13 cellular contexts compared by ENCODE assay signal in the genomic region with DNA sequence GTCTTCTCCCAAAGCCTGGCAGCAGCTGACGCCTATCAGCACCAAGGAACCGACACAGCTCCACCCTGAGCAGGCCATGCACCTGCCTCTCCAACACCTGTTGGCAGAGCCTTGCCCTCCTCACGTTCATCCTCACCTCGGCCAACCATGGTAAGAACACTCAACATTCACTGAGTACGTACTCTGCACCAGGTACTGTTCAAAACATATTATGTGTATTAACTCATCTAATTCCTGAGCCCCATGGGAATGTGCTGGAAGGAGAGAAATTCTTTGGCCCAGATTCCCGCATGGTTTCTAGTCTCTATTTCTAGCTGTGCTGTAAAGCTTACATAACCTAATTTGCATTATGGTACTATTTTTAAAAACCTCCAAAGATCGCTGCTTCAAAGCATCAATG.
DNase-seq lines count a peak whose midpoint lies in the region; ATAC-seq and TF ChIP-seq lines count a peak whose summit lies in the region.
"Had no signal": no experiment of that assay in that cellular context is flagged by ENCODE, and none has a peak within 500 bp of the region (broad histone marks: within the 10 kb centered on the region; RNA-seq: fewer than 3 reads in every experiment).

No MANE protein-coding gene starts in this region.

- H3K36me3 Mint-ChIP-seq in neural progenitor cell = peaks cover 14% of the 10 kb centered on the region
- peaks cover 22% of the 10 kb centered on the region for H3K36me3 Mint-ChIP-seq in activated T-helper 17 cell treated with anti-CD3 and anti-CD28 coated beads, Interleukin-2, amount 50 U/mL, for 72 hours (ENCODE audit: low read depth)

- H3K27ac ChIP-seq in heart left ventricle (peak overlapping the region in 3 of 12 donors; percentile 11 to 60 (median 54)), dorsolateral prefrontal cortex (peak overlapping the region in 56 of 59 donors; percentile 6 to 95 (median 81)), neural progenitor cell (peak overlapping the region; percentile 39), osteoblast (ENCODE audit: low read depth, low read length) (no peak overlapping the region)

- intact Hi-C loops in heart left ventricle (cut with DNase I) = loop anchor here in 3 of 10 donors (10.0 kb wide), 2 partner anchors 105 to 225 kb away; no protein-coding TSS in a partner anchor
- intact Hi-C loops in cardiac septum (cut with DNase I) = loop anchor here (10.0 kb wide), 1 partner anchor 225 kb away; no protein-coding TSS in a partner anchor
- intact Hi-C loops in dorsolateral prefrontal cortex (cut with DNase I) = no loop called here

- H4K20me1 ChIP-seq in neural progenitor cell (ENCODE audit: low read depth) (peaks cover 10% of the 10 kb centered on the region), osteoblast (ENCODE audit: insufficient read depth, low read length) (no peaks in the 10 kb centered on the region)

- H3K27me3 Mint-ChIP-seq in neural progenitor cell (ENCODE audit: insufficient read depth, low read depth) = peaks cover 5% of the 10 kb centered on the region
- H3K27me3 Mint-ChIP-seq in activated T-helper 17 cell treated with anti-CD3 and anti-CD28 coated beads, Interleukin-2, amount 50 U/mL, for 72 hours = no peaks in the 10 kb centered on the region
- H3K27me3 Mint-ChIP-seq: CD8-positive, alpha-beta memory T cell; dendritic cell treated with granulocyte-macrophage colony-stimulating factor and Interleukin-4, amounts not matched to agents 40 ng/mL and 50 ng/mL, for 4 days had no signal

- no peak overlapping the region for H3K4me3 Mint-ChIP-seq in neural progenitor cell
- no peak overlapping the region for H3K4me3 Mint-ChIP-seq in activated T-helper 17 cell treated with anti-CD3 and anti-CD28 coated beads, Interleukin-2, amount 50 U/mL, for 72 hours
- H3K4me3 Mint-ChIP-seq: CD8-positive, alpha-beta memory T cell; dendritic cell treated with granulocyte-macrophage colony-stimulating factor and Interleukin-4, amounts not matched to agents 40 ng/mL and 50 ng/mL, for 4 days had no signal

- no peak for TF ChIP-seq CTCF in heart left ventricle (IDR thresholded peaks at IDR 0.05)
- TF ChIP-seq CTCF in dorsolateral prefrontal cortex (IDR thresholded peaks at IDR 0.05 in 54 of 56, conservative IDR thresholded peaks at IDR 0.05 in 2 of 56; ENCODE audit: low read depth in 1 of 56, partially characterized antibody in 56 of 56) = no peak
- TF ChIP-seq CTCF in neural progenitor cell (IDR thresholded peaks at IDR 0.05) = no peak
- TF ChIP-seq CTCF in osteoblast (IDR thresholded peaks at IDR 0.05; ENCODE audit: extremely low read depth, low read depth, low read length) = no peak

- H3K27me3 ChIP-seq in heart left ventricle = no peaks in the 10 kb centered on the region
- no peaks in the 10 kb centered on the region for H3K27me3 ChIP-seq in dorsolateral prefrontal cortex
- H3K27me3 ChIP-seq in neural progenitor cell = no peaks in the 10 kb centered on the region
- H3K27me3 ChIP-seq in osteoblast (ENCODE audit: insufficient read depth, low read length) = peaks cover 16% of the 10 kb centered on the region

- no peak for TF ChIP-seq POLR2A in heart left ventricle (IDR thresholded peaks at IDR 0.05)

- ATAC-seq in heart left ventricle (peak in 3 of 4 donors; percentile 14 to 76 (median 23)), GM19397 (IDR thresholded peaks at IDR 0.05; ENCODE audit: unreplicated experiment) (no peak)
- no peak for ATAC-seq in activated T-helper 17 cell treated with anti-CD3 and anti-CD28 coated beads, Interleukin-2, amount 50 U/mL, for 72 hours (replicated peaks)

- H3K9me3 ChIP-seq in heart left ventricle (no peaks in the 10 kb centered on the region), neural progenitor cell (ENCODE audit: low read depth) (no peaks in the 10 kb centered on the region), osteoblast (ENCODE audit: low read depth, low read length) (no peaks in the 10 kb centered on the region)

- H2AFZ ChIP-seq in neural progenitor cell (replicated peaks) = no peak overlapping the region
- H2AFZ ChIP-seq in osteoblast (ENCODE audit: low read length) = no peak overlapping the region

- peaks cover 12% of the 10 kb centered on the region for H3F3A ChIP-seq in neural progenitor cell (ENCODE audit: low read depth)

- DNase-seq in heart left ventricle (peak in 1 of 5 donors; percentile 34), cardiac septum (ENCODE audit: low spot score) (no peak), dorsolateral prefrontal cortex (peak in 1 of 10 donors; percentile 54), neural progenitor cell (ENCODE audit: low spot score) (no peak), osteoblast (ENCODE audit: insufficient read length, low spot score, missing footprints) (no peak), kidney glomerular epithelial cell (lab: John Stamatoyannopoulos, UW) (no peak)
- DNase-seq: activated CD4-positive, CD25-positive, alpha-beta regulatory T cell treated with anti-CD3 and anti-CD28 coated beads, Interleukin-2, amount 50 U/mL, for 72 hours; activated gamma-delta T cell treated with Interleukin-2 at 50 U/mL for 16 hours; CD8-positive, alpha-beta memory T cell; right cardiac atrium had no signal

- H3K9me3 Mint-ChIP-seq in neural progenitor cell = no peaks in the 10 kb centered on the region
- H3K9me3 Mint-ChIP-seq in activated T-helper 17 cell treated with anti-CD3 and anti-CD28 coated beads, Interleukin-2, amount 50 U/mL, for 72 hours = no peaks in the 10 kb centered on the region
- H3K9me3 Mint-ChIP-seq: CD8-positive, alpha-beta memory T cell; dendritic cell treated with granulocyte-macrophage colony-stimulating factor and Interleukin-4, amounts not matched to agents 40 ng/mL and 50 ng/mL, for 4 days had no signal

- H3K9ac ChIP-seq in neural progenitor cell = no peak overlapping the region

- H3K79me2 ChIP-seq in neural progenitor cell (ENCODE audit: low read depth) (no peaks in the 10 kb centered on the region), osteoblast (ENCODE audit: insufficient read depth, low read length) (no peaks in the 10 kb centered on the region)

- H3K4me1 ChIP-seq in heart left ventricle = peaks cover 0 to 40% (median 5%) of the 10 kb centered on the region in 12 donors
- H3K4me1 ChIP-seq in neural progenitor cell = peaks cover 27% of the 10 kb centered on the region
- H3K4me1 ChIP-seq in osteoblast (ENCODE audit: insufficient read depth, low read length) = no peaks in the 10 kb centered on the region

- H3K4me2 ChIP-seq in neural progenitor cell (no peak overlapping the region), osteoblast (ENCODE audit: insufficient read depth, low read length) (no peak overlapping the region)

- no peaks in the 10 kb centered on the region for H3K4me1 Mint-ChIP-seq in neural progenitor cell
- H3K4me1 Mint-ChIP-seq in activated T-helper 17 cell treated with anti-CD3 and anti-CD28 coated beads, Interleukin-2, amount 50 U/mL, for 72 hours = no peaks in the 10 kb centered on the region
- H3K4me1 Mint-ChIP-seq: CD8-positive, alpha-beta memory T cell had no signal

- no peak overlapping the region for H3K27ac Mint-ChIP-seq in neural progenitor cell
- no peak overlapping the region for H3K27ac Mint-ChIP-seq in activated T-helper 17 cell treated with anti-CD3 and anti-CD28 coated beads, Interleukin-2, amount 50 U/mL, for 72 hours
- H3K27ac Mint-ChIP-seq: CD8-positive, alpha-beta memory T cell; dendritic cell treated with granulocyte-macrophage colony-stimulating factor and Interleukin-4, amounts not matched to agents 40 ng/mL and 50 ng/mL, for 4 days had no signal

- no peaks in the 10 kb centered on the region for H3K36me3 ChIP-seq in heart left ventricle
- no peaks in the 10 kb centered on the region for H3K36me3 ChIP-seq in neural progenitor cell
- no peaks in the 10 kb centered on the region for H3K36me3 ChIP-seq in osteoblast (ENCODE audit: insufficient read depth, low read length)

- H3K4me3 ChIP-seq in heart left ventricle = no peak overlapping the region
- H3K4me3 ChIP-seq in dorsolateral prefrontal cortex = no peak overlapping the region
- no peak overlapping the region for H3K4me3 ChIP-seq in neural progenitor cell
- H3K4me3 ChIP-seq in osteoblast (ENCODE audit: insufficient read depth, low read length) = no peak overlapping the region

- WGBS in heart left ventricle, 4 donors = 44 to 63% (median 48%) methylated on average over 7 of the region's 7 CpGs

Comparison
In these comparisons a context has a peak if more than half of its experiments do, and no peak if none do; other contexts are left out.
1. ATAC-seq: peak in heart left ventricle (3 of 4); none in activated T-helper 17 cell treated with anti-CD3 and anti-CD28 coated beads, Interleukin-2, amount 50 U/mL, for 72 hours (single experiment) and GM19397 (single experiment).